ENCODE assay signal across 23 cellular contexts in the genomic region with DNA sequence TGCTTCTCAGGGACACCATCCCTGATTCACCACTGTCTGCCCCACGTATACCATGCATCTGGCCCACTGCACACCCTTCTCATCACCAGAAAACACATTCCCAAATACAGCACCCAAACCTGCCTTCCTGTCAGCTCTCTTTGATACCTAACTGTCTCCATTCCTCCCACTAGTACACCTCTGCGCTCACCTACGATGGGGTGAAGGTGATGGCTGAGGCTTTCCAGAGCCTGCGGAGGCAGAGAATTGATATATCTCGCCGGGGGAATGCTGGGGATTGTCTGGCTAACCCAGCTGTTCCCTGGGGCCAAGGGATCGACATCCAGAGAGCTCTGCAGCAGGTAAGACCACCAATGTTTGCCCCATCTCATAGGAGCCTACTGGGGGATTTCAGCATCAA.
DNase-seq lines count a peak whose midpoint lies in the region; ATAC-seq and TF ChIP-seq lines count a peak whose summit lies in the region.
"Had no signal": no experiment of that assay in that cellular context is flagged by ENCODE, and none has a peak within 500 bp of the region (broad histone marks: within the 10 kb centered on the region; RNA-seq: fewer than 3 reads in every experiment).

No MANE protein-coding gene starts in this region.

- no peak overlapping the region for H3K27ac ChIP-seq in caudate nucleus (ENCODE audit: low read depth, low read length)
- H3K27ac ChIP-seq in testis, result no peak overlapping the region
- H3K27ac ChIP-seq: BLaER1 had no signal

- TF ChIP-seq CTCF in testis (IDR thresholded peaks at IDR 0.05), result no peak

- H3K9me3 ChIP-seq in testis, result no peaks in the 10 kb centered on the region
- H3K9me3 ChIP-seq: BE2C, BLaER1 had no signal

- no peaks in the 10 kb centered on the region for H3K36me3 ChIP-seq in testis (ENCODE audit: low read depth, missing control alignments)
- H3K36me3 ChIP-seq: BE2C, BLaER1 had no signal

- H3K27me3 ChIP-seq in testis, result no peaks in the 10 kb centered on the region
- H3K27me3 ChIP-seq: BE2C, BLaER1 had no signal

- WGBS in testis, 2 donors, result 84 to 87% methylated on average over 7 of the region's 7 CpGs

- TF ChIP-seq POLR2A in testis (IDR thresholded peaks at IDR 0.05), result no peak

- intact Hi-C loops in head of caudate nucleus (cut with DNase I) (no loop called here), testis (cut with DNase I; ENCODE audit: low total_unique reads) (no loop called here)

- H3K4me3 ChIP-seq in testis, result no peak overlapping the region
- H3K4me3 ChIP-seq: BLaER1, GM12878 had no signal

- H3K4me1 ChIP-seq in testis, result no peaks in the 10 kb centered on the region
- H3K4me1 ChIP-seq: BE2C had no signal

- no peak for ATAC-seq in HG03175 (IDR thresholded peaks at IDR 0.05; ENCODE audit: unreplicated experiment)
- ATAC-seq: GM12878 had no signal

- peak in 31 of 61 donors; percentile 3 to 64 (median 19) for DNase-seq in caudate nucleus (lab: John Stamatoyannopoulos, UW)
- DNase-seq in head of caudate nucleus, result peak in 36 of 42 donors; percentile 9 to 85 (median 46)
- DNase-seq in putamen (ENCODE audit: low spot score), result peak; percentile 53
- DNase-seq in HUDEP-2 (lab: John Stamatoyannopoulos, UW; ENCODE audit: unreplicated experiment in 76 of 76), result no peak
- DNase-seq in testis, result no peak
- DNase-seq: 8988T; ACHN; BE2C; C1 segment of cervical spinal cord; CD4-positive, alpha-beta memory T cell; CD4-positive, CD25-positive, alpha-beta regulatory T cell; CD8-positive, alpha-beta memory T cell; COR-L47; DMS 273 treated with DMSO at 0.1 percent for 48 hours; DMS153; DMS53; DMS79; DND-41; EL; GDM1 had no signal

Comparison
In these comparisons a context has a peak if more than half of its experiments do, and no peak if none do; other contexts are left out.
1. DNase-seq: peak in caudate nucleus (31 of 61), head of caudate nucleus (36 of 42) and putamen (single experiment); none in HUDEP-2 (0 of 76) and testis (single experiment).